In the genomic region with DNA sequence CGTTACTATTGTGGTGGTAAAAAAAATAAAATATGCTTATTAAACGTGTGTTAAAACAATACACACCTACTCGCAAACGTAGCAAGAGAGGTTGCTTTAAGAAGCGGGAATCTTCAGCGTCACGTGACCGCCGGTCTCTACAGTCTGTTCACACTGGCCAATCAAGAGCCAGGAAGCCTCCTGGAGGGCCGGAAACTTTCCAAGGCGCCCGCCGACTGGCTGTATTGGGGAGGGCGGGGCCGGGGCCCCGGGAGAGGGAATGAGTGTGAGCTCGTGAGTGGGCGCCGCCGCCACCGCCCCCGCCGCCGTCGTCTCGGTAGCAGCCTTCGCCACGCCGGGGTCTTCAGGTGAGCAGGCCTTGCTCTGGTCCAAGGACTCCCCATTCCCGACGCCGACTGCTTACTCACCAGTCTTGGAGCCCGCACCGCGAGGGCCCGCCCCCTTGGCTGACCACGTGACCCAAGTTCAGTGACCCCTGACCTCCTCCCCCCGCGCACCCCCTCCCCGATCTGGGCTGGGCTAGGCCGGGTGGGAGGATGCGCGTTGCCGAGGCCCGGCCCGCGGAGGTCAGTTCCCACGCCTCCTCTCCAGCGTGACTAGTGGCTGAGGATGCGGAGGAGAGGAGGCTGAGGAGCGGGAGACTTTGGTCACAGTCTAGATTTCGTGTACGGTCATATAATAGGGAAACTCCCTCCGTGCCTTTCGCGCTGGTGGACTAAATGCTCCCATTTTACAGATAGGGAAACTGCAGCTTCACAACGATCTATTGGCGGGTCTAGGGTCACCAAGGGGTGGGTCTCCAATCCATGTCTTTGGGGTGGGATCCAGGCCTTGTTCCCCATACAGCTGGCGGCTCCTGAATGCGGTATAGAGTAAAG, we compare ENCODE assay signal across 8 cellular contexts. TPM values are rescaled to one million over a fixed set of nuclear protein-coding genes. Genes with fewer than 3 reads are reported as not detected.
DNase-seq lines count a peak whose midpoint lies in the region; ATAC-seq, FAIRE-seq and TF ChIP-seq lines count a peak whose summit lies in the region.

TAF6L (plus strand) TSS at position 253 of the 878 bp plus-strand sequence. CDS start 4,388 bp downstream, outside the sequence.

- H3K36me3 ChIP-seq in psoas muscle (ENCODE audit: insufficient read depth in 1 of 2, low read depth in 1 of 2), result peaks cover 4 to 38% of the 10 kb centered on the region in 2 donors

- H3K9me3 ChIP-seq in psoas muscle, result no peaks in the 10 kb centered on the region

- intact Hi-C loops in left ventricle myocardium superior (cut with micrococcal nuclease), result no loop called here
- intact Hi-C loops in psoas muscle (cut with DNase I), result no loop called here

- peak within 1 kb of the TSS; percentile 86 for H3K4me3 ChIP-seq in psoas muscle

- peak within 1 kb of the TSS; percentile 85 for H3K4me3 Mint-ChIP-seq in T-helper 1 cell treated with Interleukin-12 subunit alpha and Interleukin-12 subunit beta and Interleukin-4 antibody, amounts not matched to agents 30 μg/mL and 1 μg/mL, for 36 hours

- H3K27ac ChIP-seq in psoas muscle, result peak within 1 kb of the TSS; percentile 98

- peak; percentile 94 for DNase-seq in GM13976 (ENCODE audit: low spot score)
- DNase-seq in NCI-H146 (lab: John Stamatoyannopoulos, UW), result peak; percentile 97
- DNase-seq in amygdala (lab: John Stamatoyannopoulos, UW), result peak; percentile 87 to 100 (median 98)
- peak; percentile 99 for DNase-seq in left ventricle myocardium superior
- DNase-seq in psoas muscle, result peak; percentile 98 to 99
- DNase-seq in urothelium cell line (ENCODE audit: low spot score), result peak; percentile 97

- peak within 1 kb of the TSS; percentile 94 for H3K27ac Mint-ChIP-seq in T-helper 1 cell treated with Interleukin-12 subunit alpha and Interleukin-12 subunit beta and Interleukin-4 antibody, amounts not matched to agents 30 μg/mL and 1 μg/mL, for 36 hours

- no peaks in the 10 kb centered on the region for H3K27me3 ChIP-seq in psoas muscle (ENCODE audit: insufficient read depth in 3 of 3, low read length in 2 of 3)

- TF ChIP-seq CTCF in GM13976 (IDR thresholded peaks at IDR 0.05; ENCODE audit: borderline replicate concordance, control extremely low read depth, extremely low read depth, insufficient read depth, missing control alignments) (no peak), psoas muscle (IDR thresholded peaks at IDR 0.05) (no peak)

- H3K36me3 Mint-ChIP-seq in T-helper 1 cell treated with Interleukin-12 subunit alpha and Interleukin-12 subunit beta and Interleukin-4 antibody, amounts not matched to agents 30 μg/mL and 1 μg/mL, for 36 hours (ENCODE audit: low read depth), result peaks cover 6% of the 10 kb centered on the region

- no peaks in the 10 kb centered on the region for H3K27me3 Mint-ChIP-seq in T-helper 1 cell treated with Interleukin-12 subunit alpha and Interleukin-12 subunit beta and Interleukin-4 antibody, amounts not matched to agents 30 μg/mL and 1 μg/mL, for 36 hours (ENCODE audit: low read depth)

- in situ Hi-C loops in GM13976 (cut with MboI; ENCODE audit: low sequenced_read_pairs, unreplicated experiment), result no loop called here

- peak; percentile 58 for FAIRE-seq in urothelium cell line (lab: Jason Lieb, UNC)

- WGBS in psoas muscle, 3 donors, result 1 to 3% (median 2%) methylated on average over 46 to 60 of the region's 60 CpGs

- H3K9me3 Mint-ChIP-seq in T-helper 1 cell treated with Interleukin-12 subunit alpha and Interleukin-12 subunit beta and Interleukin-4 antibody, amounts not matched to agents 30 μg/mL and 1 μg/mL, for 36 hours, result no peaks in the 10 kb centered on the region

- peaks cover 27% of the 10 kb centered on the region for H3K4me1 ChIP-seq in psoas muscle

- peaks cover 21% of the 10 kb centered on the region for H3K4me1 Mint-ChIP-seq in T-helper 1 cell treated with Interleukin-12 subunit alpha and Interleukin-12 subunit beta and Interleukin-4 antibody, amounts not matched to agents 30 μg/mL and 1 μg/mL, for 36 hours (ENCODE audit: low read depth)

- ATAC-seq in HG02852 (IDR thresholded peaks at IDR 0.05; ENCODE audit: unreplicated experiment) (peak; percentile 81), left ventricle myocardium superior (peak; percentile 98), psoas muscle (peak; percentile 96 to 98 (median 96))

RNA-seq across cellular contexts. Expression of gene TAF6L, which starts in this region (rescaled TPM):
- total RNA-seq in left ventricle myocardium superior (8.8 TPM), psoas muscle (10 to 100 TPM; 13.5 to 19.9 (median 18.3) TPM)
- 10 to 100 TPM; 18.0 to 26.5 (median 20.1) TPM for polyA plus RNA-seq in psoas muscle

Comparison
In these comparisons a context has a peak if more than half of its experiments do, and no peak if none do; other contexts are left out.
1. Peak in every context shown above with its lines: DNase-seq, ATAC-seq, H3K4me3 ChIP-seq and H3K27ac ChIP-seq.